Comparison of ENCODE assay signal across 1 cellular context in the genomic region with DNA sequence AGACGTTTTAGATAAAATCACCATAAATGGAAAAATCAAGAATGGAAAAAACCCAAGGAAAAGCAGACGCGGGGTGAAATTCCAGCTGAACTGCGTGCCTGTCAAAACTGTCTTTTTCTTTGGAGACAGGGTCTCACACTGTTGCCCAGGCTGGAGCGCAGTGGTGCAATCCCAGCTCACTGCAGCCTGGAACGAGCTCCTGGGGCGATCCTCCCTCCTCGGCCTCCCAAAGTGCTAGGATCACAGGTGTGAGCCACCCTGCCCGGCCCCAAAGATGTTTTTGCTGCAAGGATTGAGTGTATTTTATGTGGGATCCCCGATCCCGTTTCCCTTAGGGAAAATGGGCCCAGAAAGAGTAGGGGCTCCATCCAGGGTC.
TF ChIP-seq lines count a peak whose summit lies in the region.

No MANE protein-coding gene starts in this region.

TF ChIP-seq in K562, 482 proteins besides CTCF, POLR2A, EP300 and RAD21:
- TF ChIP-seq, protein P1, sequence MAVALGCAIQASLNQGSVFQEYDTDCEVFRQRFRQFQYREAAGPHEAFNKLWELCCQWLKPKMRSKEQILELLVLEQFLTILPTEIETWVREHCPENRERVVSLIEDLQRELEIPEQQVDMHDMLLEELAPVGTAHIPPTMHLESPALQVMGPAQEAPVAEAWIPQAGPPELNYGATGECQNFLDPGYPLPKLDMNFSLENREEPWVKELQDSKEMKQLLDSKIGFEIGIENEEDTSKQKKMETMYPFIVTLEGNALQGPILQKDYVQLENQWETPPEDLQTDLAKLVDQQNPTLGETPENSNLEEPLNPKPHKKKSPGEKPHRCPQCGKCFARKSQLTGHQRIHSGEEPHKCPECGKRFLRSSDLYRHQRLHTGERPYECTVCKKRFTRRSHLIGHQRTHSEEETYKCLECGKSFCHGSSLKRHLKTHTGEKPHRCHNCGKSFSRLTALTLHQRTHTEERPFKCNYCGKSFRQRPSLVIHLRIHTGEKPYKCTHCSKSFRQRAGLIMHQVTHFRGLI (CRISPR knock-in tag; IDR thresholded peaks at IDR 0.05) = no peak
- TF ChIP-seq, protein P2, sequence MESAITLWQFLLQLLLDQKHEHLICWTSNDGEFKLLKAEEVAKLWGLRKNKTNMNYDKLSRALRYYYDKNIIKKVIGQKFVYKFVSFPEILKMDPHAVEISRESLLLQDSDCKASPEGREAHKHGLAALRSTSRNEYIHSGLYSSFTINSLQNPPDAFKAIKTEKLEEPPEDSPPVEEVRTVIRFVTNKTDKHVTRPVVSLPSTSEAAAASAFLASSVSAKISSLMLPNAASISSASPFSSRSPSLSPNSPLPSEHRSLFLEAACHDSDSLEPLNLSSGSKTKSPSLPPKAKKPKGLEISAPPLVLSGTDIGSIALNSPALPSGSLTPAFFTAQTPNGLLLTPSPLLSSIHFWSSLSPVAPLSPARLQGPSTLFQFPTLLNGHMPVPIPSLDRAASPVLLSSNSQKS (CRISPR knock-in tag; IDR thresholded peaks at IDR 0.05) = no peak
- TF ChIP-seq ZNF121 (CRISPR knock-in tag; conservative IDR thresholded peaks at IDR 0.05) (peak; percentile 91), ZFX (CRISPR knock-in tag; IDR thresholded peaks at IDR 0.05) (no peak), ZNF124 (CRISPR knock-in tag; IDR thresholded peaks at IDR 0.05) (no peak), ZNF175 (CRISPR knock-in tag; IDR thresholded peaks at IDR 0.05; ENCODE audit: low read depth) (no peak), ZNF324 (CRISPR knock-in tag; IDR thresholded peaks at IDR 0.05) (no peak)
- TF ChIP-seq, protein P3, sequence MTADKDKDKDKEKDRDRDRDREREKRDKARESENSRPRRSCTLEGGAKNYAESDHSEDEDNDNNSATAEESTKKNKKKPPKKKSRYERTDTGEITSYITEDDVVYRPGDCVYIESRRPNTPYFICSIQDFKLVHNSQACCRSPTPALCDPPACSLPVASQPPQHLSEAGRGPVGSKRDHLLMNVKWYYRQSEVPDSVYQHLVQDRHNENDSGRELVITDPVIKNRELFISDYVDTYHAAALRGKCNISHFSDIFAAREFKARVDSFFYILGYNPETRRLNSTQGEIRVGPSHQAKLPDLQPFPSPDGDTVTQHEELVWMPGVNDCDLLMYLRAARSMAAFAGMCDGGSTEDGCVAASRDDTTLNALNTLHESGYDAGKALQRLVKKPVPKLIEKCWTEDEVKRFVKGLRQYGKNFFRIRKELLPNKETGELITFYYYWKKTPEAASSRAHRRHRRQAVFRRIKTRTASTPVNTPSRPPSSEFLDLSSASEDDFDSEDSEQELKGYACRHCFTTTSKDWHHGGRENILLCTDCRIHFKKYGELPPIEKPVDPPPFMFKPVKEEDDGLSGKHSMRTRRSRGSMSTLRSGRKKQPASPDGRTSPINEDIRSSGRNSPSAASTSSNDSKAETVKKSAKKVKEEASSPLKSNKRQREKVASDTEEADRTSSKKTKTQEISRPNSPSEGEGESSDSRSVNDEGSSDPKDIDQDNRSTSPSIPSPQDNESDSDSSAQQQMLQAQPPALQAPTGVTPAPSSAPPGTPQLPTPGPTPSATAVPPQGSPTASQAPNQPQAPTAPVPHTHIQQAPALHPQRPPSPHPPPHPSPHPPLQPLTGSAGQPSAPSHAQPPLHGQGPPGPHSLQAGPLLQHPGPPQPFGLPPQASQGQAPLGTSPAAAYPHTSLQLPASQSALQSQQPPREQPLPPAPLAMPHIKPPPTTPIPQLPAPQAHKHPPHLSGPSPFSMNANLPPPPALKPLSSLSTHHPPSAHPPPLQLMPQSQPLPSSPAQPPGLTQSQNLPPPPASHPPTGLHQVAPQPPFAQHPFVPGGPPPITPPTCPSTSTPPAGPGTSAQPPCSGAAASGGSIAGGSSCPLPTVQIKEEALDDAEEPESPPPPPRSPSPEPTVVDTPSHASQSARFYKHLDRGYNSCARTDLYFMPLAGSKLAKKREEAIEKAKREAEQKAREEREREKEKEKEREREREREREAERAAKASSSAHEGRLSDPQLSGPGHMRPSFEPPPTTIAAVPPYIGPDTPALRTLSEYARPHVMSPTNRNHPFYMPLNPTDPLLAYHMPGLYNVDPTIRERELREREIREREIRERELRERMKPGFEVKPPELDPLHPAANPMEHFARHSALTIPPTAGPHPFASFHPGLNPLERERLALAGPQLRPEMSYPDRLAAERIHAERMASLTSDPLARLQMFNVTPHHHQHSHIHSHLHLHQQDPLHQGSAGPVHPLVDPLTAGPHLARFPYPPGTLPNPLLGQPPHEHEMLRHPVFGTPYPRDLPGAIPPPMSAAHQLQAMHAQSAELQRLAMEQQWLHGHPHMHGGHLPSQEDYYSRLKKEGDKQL (CRISPR knock-in tag; IDR thresholded peaks at IDR 0.05; ENCODE audit: borderline replicate concordance) = no peak
